17 cellular contexts compared by ENCODE assay signal in genomic region chr20:32505723-32506473, GRCh38.
DNase-seq lines count a peak whose midpoint lies in the region; ATAC-seq and TF ChIP-seq lines count a peak whose summit lies in the region.
"Had no signal": no experiment of that assay in that cellular context is flagged by ENCODE, and none has a peak within 500 bp of the region (broad histone marks: within the 10 kb centered on the region; RNA-seq: fewer than 3 reads in every experiment).

No MANE protein-coding gene starts in this region.

- H3K9me2 ChIP-seq in MM.1S (replicated peaks; ENCODE audit: insufficient read depth, low read length), result no peaks in the 10 kb centered on the region

- H3K9ac ChIP-seq in MM.1S (ENCODE audit: low read length), result no peak overlapping the region

- H2AFZ ChIP-seq in MM.1S (ENCODE audit: low read length), result no peak overlapping the region

- no peak for ATAC-seq in CD4-positive, alpha-beta T cell (ENCODE audit: poor library complexity)
- ATAC-seq in activated CD8-positive, alpha-beta T cell treated with anti-CD3 and anti-CD28 coated beads for 36 hours, result no peak
- no peak for ATAC-seq in naive B cell (ENCODE audit: low read depth in 2 of 2)
- no peak for ATAC-seq in activated CD8-positive, alpha-beta memory T cell treated with anti-CD3 and anti-CD28 coated beads, Interleukin-2, amount 10 ng/mL, durations not matched to agents 7 days and 5 days
- ATAC-seq in HG02870 (IDR thresholded peaks at IDR 0.05; ENCODE audit: unreplicated experiment), result no peak

- peak overlapping the region; percentile 22; the same call in 1 of the 2 replicates for H3K4me2 ChIP-seq in MM.1S (ENCODE audit: low read depth, low read length)

- no peaks in the 10 kb centered on the region for H4K20me1 ChIP-seq in MM.1S (ENCODE audit: insufficient read depth, low read length)

- H3K36me3 ChIP-seq in MM.1S (replicated peaks; ENCODE audit: insufficient read depth, low read length) (no peaks in the 10 kb centered on the region), ovary (no peaks in the 10 kb centered on the region)
- H3K36me3 ChIP-seq: lower lobe of right lung, right atrium auricular region, thoracic aorta had no signal

- CTCF ChIA-PET in CD4-positive, alpha-beta T cell (lab: Charles Lee), result interaction anchor here (1.6 kb wide), 1 partner anchor 21 kb away, joined by 8 read pairs; no protein-coding TSS in a partner anchor
- CTCF ChIA-PET in activated CD8-positive, alpha-beta T cell treated with anti-CD3 and anti-CD28 coated beads for 36 hours (lab: Charles Lee), result interaction anchor here (2.9 kb wide), 1 partner anchor 20 kb away, joined by 14 read pairs; no protein-coding TSS in a partner anchor
- CTCF ChIA-PET in activated CD8-positive, alpha-beta memory T cell treated with anti-CD3 and anti-CD28 coated beads, Interleukin-2, amount 10 ng/mL, durations not matched to agents 7 days and 5 days (lab: Charles Lee), result no interaction called here

- H3K79me2 ChIP-seq in MM.1S (ENCODE audit: low read length), result no peaks in the 10 kb centered on the region

- peaks cover 64% of the 10 kb centered on the region for H3K4me1 Mint-ChIP-seq in CD4-positive, alpha-beta T cell (ENCODE audit: low read depth)
- peaks cover 69% of the 10 kb centered on the region for H3K4me1 Mint-ChIP-seq in activated CD8-positive, alpha-beta T cell treated with anti-CD3 and anti-CD28 coated beads for 36 hours (ENCODE audit: low read depth)
- peaks cover 26 to 37% (median 31%) of the 10 kb centered on the region in 3 donors for H3K4me1 Mint-ChIP-seq in naive B cell
- H3K4me1 Mint-ChIP-seq in activated CD8-positive, alpha-beta memory T cell treated with anti-CD3 and anti-CD28 coated beads, Interleukin-2, amount 10 ng/mL, durations not matched to agents 7 days and 5 days, result peaks cover 24% of the 10 kb centered on the region

- H3K27ac ChIP-seq in CD4-positive, alpha-beta T cell (ENCODE audit: low read depth, low read length), result peak overlapping the region; percentile 9
- H3K27ac ChIP-seq in MM.1S (ENCODE audit: low read length), result no peak overlapping the region
- H3K27ac ChIP-seq in ovary, result no peak overlapping the region
- H3K27ac ChIP-seq: C4-2B, lower lobe of right lung, right atrium auricular region, thoracic aorta had no signal

- H3K9me3 Mint-ChIP-seq in CD4-positive, alpha-beta T cell, result no peaks in the 10 kb centered on the region
- peaks cover 2% of the 10 kb centered on the region for H3K9me3 Mint-ChIP-seq in activated CD8-positive, alpha-beta T cell treated with anti-CD3 and anti-CD28 coated beads for 36 hours
- H3K9me3 Mint-ChIP-seq in naive B cell, result no peaks in the 10 kb centered on the region
- no peaks in the 10 kb centered on the region for H3K9me3 Mint-ChIP-seq in activated CD8-positive, alpha-beta memory T cell treated with anti-CD3 and anti-CD28 coated beads, Interleukin-2, amount 10 ng/mL, durations not matched to agents 7 days and 5 days (ENCODE audit: low read depth)

- peaks cover 9% of the 10 kb centered on the region for H3F3A ChIP-seq in MM.1S (ENCODE audit: insufficient read depth, low read length)

- no peak for TF ChIP-seq CTCF in CD4-positive, alpha-beta T cell (IDR thresholded peaks at IDR 0.05)
- TF ChIP-seq CTCF in MM.1S (IDR thresholded peaks at IDR 0.05; ENCODE audit: low read length), result no peak
- TF ChIP-seq CTCF in activated CD8-positive, alpha-beta T cell treated with anti-CD3 and anti-CD28 coated beads for 36 hours (IDR thresholded peaks at IDR 0.05), result no peak
- no peak for TF ChIP-seq CTCF in ovary (IDR thresholded peaks at IDR 0.05)

- peaks cover 65% of the 10 kb centered on the region for H3K36me3 Mint-ChIP-seq in CD4-positive, alpha-beta T cell (ENCODE audit: low read depth)
- peaks cover 31% of the 10 kb centered on the region for H3K36me3 Mint-ChIP-seq in activated CD8-positive, alpha-beta T cell treated with anti-CD3 and anti-CD28 coated beads for 36 hours (ENCODE audit: low read depth)
- no peaks in the 10 kb centered on the region for H3K36me3 Mint-ChIP-seq in naive B cell
- peaks cover 6% of the 10 kb centered on the region for H3K36me3 Mint-ChIP-seq in activated CD8-positive, alpha-beta memory T cell treated with anti-CD3 and anti-CD28 coated beads, Interleukin-2, amount 10 ng/mL, durations not matched to agents 7 days and 5 days

- H3K9me3 ChIP-seq in CD4-positive, alpha-beta T cell (ENCODE audit: control insufficient read depth, low read length), result no peaks in the 10 kb centered on the region
- H3K9me3 ChIP-seq in MM.1S (replicated peaks; ENCODE audit: insufficient read depth, low read length) (no peaks in the 10 kb centered on the region), ovary (no peaks in the 10 kb centered on the region)
- H3K9me3 ChIP-seq: lower lobe of right lung, right atrium auricular region, thoracic aorta had no signal

- H3K4me3 ChIP-seq in MM.1S (ENCODE audit: low read length) (no peak overlapping the region), ovary (no peak overlapping the region)
- H3K4me3 ChIP-seq: lower lobe of right lung, right atrium auricular region, thoracic aorta had no signal

- H3K27me3 Mint-ChIP-seq in CD4-positive, alpha-beta T cell, result no peaks in the 10 kb centered on the region
- H3K27me3 Mint-ChIP-seq in activated CD8-positive, alpha-beta T cell treated with anti-CD3 and anti-CD28 coated beads for 36 hours, result no peaks in the 10 kb centered on the region
- H3K27me3 Mint-ChIP-seq in naive B cell, result no peaks in the 10 kb centered on the region
- no peaks in the 10 kb centered on the region for H3K27me3 Mint-ChIP-seq in activated CD8-positive, alpha-beta memory T cell treated with anti-CD3 and anti-CD28 coated beads, Interleukin-2, amount 10 ng/mL, durations not matched to agents 7 days and 5 days

- intact Hi-C loops in CD4-positive, alpha-beta T cell (cut with DNase I, micrococcal nuclease), result loop anchor here (5.0 kb wide), 2 partner anchors 36 to 64 kb away; no protein-coding TSS in a partner anchor
- intact Hi-C loops in activated CD8-positive, alpha-beta T cell treated with anti-CD3 and anti-CD28 coated beads for 36 hours (cut with micrococcal nuclease), result no loop called here
- intact Hi-C loops in ovary (cut with DNase I), result no loop called here

- H3K4me3 Mint-ChIP-seq in CD4-positive, alpha-beta T cell, result no peak overlapping the region
- no peak overlapping the region for H3K4me3 Mint-ChIP-seq in activated CD8-positive, alpha-beta T cell treated with anti-CD3 and anti-CD28 coated beads for 36 hours
- H3K4me3 Mint-ChIP-seq in naive B cell, result no peak overlapping the region
- no peak overlapping the region for H3K4me3 Mint-ChIP-seq in activated CD8-positive, alpha-beta memory T cell treated with anti-CD3 and anti-CD28 coated beads, Interleukin-2, amount 10 ng/mL, durations not matched to agents 7 days and 5 days

- H3K4me1 ChIP-seq in MM.1S (ENCODE audit: low read length), result peaks cover 30% of the 10 kb centered on the region
- no peaks in the 10 kb centered on the region for H3K4me1 ChIP-seq in ovary (ENCODE audit: insufficient read depth)

- POLR2A ChIA-PET in CD4-positive, alpha-beta T cell (lab: Charles Lee), result no interaction called here
- POLR2A ChIA-PET in activated CD8-positive, alpha-beta T cell treated with anti-CD3 and anti-CD28 coated beads for 36 hours (lab: Charles Lee), result interaction anchor here (1.1 to 1.9 kb wide), 2 partner anchors 29 to 81 kb away, joined by 3 to 5 read pairs; no protein-coding TSS in a partner anchor

- no peak for TF ChIP-seq POLR2A in ovary (IDR thresholded peaks at IDR 0.05)

- WGBS in ovary, 3 donors, result 77 to 84% (median 84%) methylated on average over 8 of the region's 8 CpGs

- TF ChIP-seq EP300 in ovary (IDR thresholded peaks at IDR 0.05), result no peak

- DNase-seq in CD4-positive, alpha-beta T cell, result peak in 1 of 10 experiments; percentile 21
- DNase-seq in MM.1S, result peak; percentile 36
- DNase-seq in activated CD8-positive, alpha-beta T cell treated with anti-CD3 and anti-CD28 coated beads for 36 hours, result peak; percentile 39
- DNase-seq in naive B cell, result no peak
- DNase-seq in activated CD8-positive, alpha-beta memory T cell treated with anti-CD3 and anti-CD28 coated beads, Interleukin-2, amount 10 ng/mL, durations not matched to agents 7 days and 5 days, result no peak
- no peak for DNase-seq in ovary
- no peak for DNase-seq in HPDE6-E6E7 (ENCODE audit: extremely low spot score)
- DNase-seq: activated CD4-positive, alpha-beta T cell treated with anti-CD3 and anti-CD28 coated beads for 4 hours; activated T-cell treated with anti-CD3 and anti-CD28 coated beads, Interleukin-2, amount 50 U/mL, for 72 hours; lower lobe of right lung; NCI-H1048; RPMI8226; T1000 had no signal

- H3K27me3 ChIP-seq in CD4-positive, alpha-beta T cell (ENCODE audit: control insufficient read depth, insufficient read depth, low read length), result no peaks in the 10 kb centered on the region
- H3K27me3 ChIP-seq in MM.1S (replicated peaks; ENCODE audit: insufficient read depth, low read length) (no peaks in the 10 kb centered on the region), ovary (no peaks in the 10 kb centered on the region)
- H3K27me3 ChIP-seq: right atrium auricular region had no signal

- peak overlapping the region; percentile 73 for H3K27ac Mint-ChIP-seq in CD4-positive, alpha-beta T cell
- peak overlapping the region; percentile 75 for H3K27ac Mint-ChIP-seq in activated CD8-positive, alpha-beta T cell treated with anti-CD3 and anti-CD28 coated beads for 36 hours
- H3K27ac Mint-ChIP-seq in naive B cell, result peak overlapping the region in 5 of 6 donors; percentile 42 to 76 (median 44)
- no peak overlapping the region for H3K27ac Mint-ChIP-seq in activated CD8-positive, alpha-beta memory T cell treated with anti-CD3 and anti-CD28 coated beads, Interleukin-2, amount 10 ng/mL, durations not matched to agents 7 days and 5 days

Comparison
In these comparisons a context has a peak if more than half of its experiments do, and no peak if none do; other contexts are left out.
1. DNase-seq: peak in MM.1S (single experiment) and activated CD8-positive, alpha-beta T cell treated with anti-CD3 and anti-CD28 coated beads for 36 hours (single experiment); none in naive B cell (single experiment), activated CD8-positive, alpha-beta memory T cell treated with anti-CD3 and anti-CD28 coated beads, Interleukin-2, amount 10 ng/mL, durations not matched to agents 7 days and 5 days (single experiment), ovary (0 of 5) and HPDE6-E6E7 (single experiment).
2. intact Hi-C loops: an anchor here in CD4-positive, alpha-beta T cell (5.0 kb wide); none called in activated CD8-positive, alpha-beta T cell treated with anti-CD3 and anti-CD28 coated beads for 36 hours and ovary.